ENCODE assay signal across 9 cellular contexts in genomic region chr14:79279645-79280399, GRCh38.
A peak's percentile ranks its signal among the peaks of the same experiment; 100 is the strongest.
DNase-seq lines count a peak whose midpoint lies in the region; ATAC-seq, FAIRE-seq and TF ChIP-seq lines count a peak whose summit lies in the region.
"Had no signal": no experiment of that assay in that cellular context is flagged by ENCODE, and none has a peak within 500 bp of the region (broad histone marks: within the 10 kb centered on the region; RNA-seq: fewer than 3 reads in every experiment).

No MANE protein-coding gene starts in this region.

- H3K4me3 Mint-ChIP-seq in activated naive CD4-positive, alpha-beta T cell treated with anti-CD3 and anti-CD28 coated beads, Interleukin-2, amount 10 ng/mL, durations not matched to agents 7 days and 5 days: no peak overlapping the region
- H3K4me3 Mint-ChIP-seq in stimulated activated memory B cell treated with anti-CD40 and anti-IgM and Interleukin-4, amounts not matched to agents 10 μg/mL and 1 μg/mL and 100 μg/mL, for 72 hours: no peak overlapping the region

- no peaks in the 10 kb centered on the region for H3K36me3 ChIP-seq in colonic mucosa
- no peaks in the 10 kb centered on the region for H3K36me3 ChIP-seq in lower lobe of right lung

- H3K4me3 ChIP-seq in colonic mucosa (peak overlapping the region; percentile 42), lower lobe of right lung (peak overlapping the region; percentile 61)

- H3K4me1 ChIP-seq in colonic mucosa (no peaks in the 10 kb centered on the region), lower lobe of right lung (peaks cover 12% of the 10 kb centered on the region)

- ATAC-seq in lower lobe of right lung (peak; percentile 42 to 66), HG03342 (IDR thresholded peaks at IDR 0.05; ENCODE audit: unreplicated experiment) (no peak)
- ATAC-seq in stimulated activated memory B cell treated with anti-CD40 and anti-IgM and Interleukin-4, amounts not matched to agents 10 μg/mL and 1 μg/mL and 100 μg/mL, for 72 hours: no peak

- peak overlapping the region; percentile 42 for H3K27ac Mint-ChIP-seq in activated naive CD4-positive, alpha-beta T cell treated with anti-CD3 and anti-CD28 coated beads, Interleukin-2, amount 10 ng/mL, durations not matched to agents 7 days and 5 days
- no peak overlapping the region for H3K27ac Mint-ChIP-seq in stimulated activated memory B cell treated with anti-CD40 and anti-IgM and Interleukin-4, amounts not matched to agents 10 μg/mL and 1 μg/mL and 100 μg/mL, for 72 hours

- H3K9me3 Mint-ChIP-seq in activated naive CD4-positive, alpha-beta T cell treated with anti-CD3 and anti-CD28 coated beads, Interleukin-2, amount 10 ng/mL, durations not matched to agents 7 days and 5 days: no peaks in the 10 kb centered on the region
- H3K9me3 Mint-ChIP-seq in stimulated activated memory B cell treated with anti-CD40 and anti-IgM and Interleukin-4, amounts not matched to agents 10 μg/mL and 1 μg/mL and 100 μg/mL, for 72 hours: peaks cover 4% of the 10 kb centered on the region

- peaks cover 41% of the 10 kb centered on the region for H3K27me3 Mint-ChIP-seq in activated naive CD4-positive, alpha-beta T cell treated with anti-CD3 and anti-CD28 coated beads, Interleukin-2, amount 10 ng/mL, durations not matched to agents 7 days and 5 days
- H3K27me3 Mint-ChIP-seq in stimulated activated memory B cell treated with anti-CD40 and anti-IgM and Interleukin-4, amounts not matched to agents 10 μg/mL and 1 μg/mL and 100 μg/mL, for 72 hours: peaks cover 23% of the 10 kb centered on the region

- intact Hi-C loops in colonic mucosa (cut with DNase I): loop anchor here (10.0 kb wide), 1 partner anchor 265 kb away; no protein-coding TSS in a partner anchor
- intact Hi-C loops in lower lobe of right lung (cut with DNase I): no loop called here

- no peaks in the 10 kb centered on the region for H3K9me3 ChIP-seq in colonic mucosa
- H3K9me3 ChIP-seq in lower lobe of right lung: no peaks in the 10 kb centered on the region

- H3K27me3 ChIP-seq in colonic mucosa: no peaks in the 10 kb centered on the region
- H3K27me3 ChIP-seq in lower lobe of right lung (ENCODE audit: low read depth): no peaks in the 10 kb centered on the region

- peaks cover 2% of the 10 kb centered on the region for H3K4me1 Mint-ChIP-seq in activated naive CD4-positive, alpha-beta T cell treated with anti-CD3 and anti-CD28 coated beads, Interleukin-2, amount 10 ng/mL, durations not matched to agents 7 days and 5 days
- no peaks in the 10 kb centered on the region for H3K4me1 Mint-ChIP-seq in stimulated activated memory B cell treated with anti-CD40 and anti-IgM and Interleukin-4, amounts not matched to agents 10 μg/mL and 1 μg/mL and 100 μg/mL, for 72 hours

- DNase-seq in activated naive CD4-positive, alpha-beta T cell treated with anti-CD3 and anti-CD28 coated beads, Interleukin-2, amount 10 ng/mL, durations not matched to agents 7 days and 5 days: no peak
- no peak for DNase-seq in activated naive CD4-positive, alpha-beta T cell treated with Interleukin-2 at 50 U/mL for 16 hours
- DNase-seq in colonic mucosa: peak; percentile 29
- DNase-seq in lower lobe of right lung: peak; percentile 53
- peak; percentile 29 for DNase-seq in urothelium cell line (ENCODE audit: low spot score)
- DNase-seq in GM19239 (ENCODE audit: insufficient read length, low spot score): no peak

- FAIRE-seq in urothelium cell line (lab: Jason Lieb, UNC) (no peak), GM19239 (lab: Jason Lieb, UNC) (no peak)
- FAIRE-seq: islet of Langerhans had no signal

- H3K27ac ChIP-seq in colonic mucosa: no peak overlapping the region
- no peak overlapping the region for H3K27ac ChIP-seq in lower lobe of right lung

- TF ChIP-seq CTCF in colonic mucosa (IDR thresholded peaks at IDR 0.05) (no peak), lower lobe of right lung (IDR thresholded peaks at IDR 0.05) (no peak)

- CTCF ChIA-PET in activated naive CD4-positive, alpha-beta T cell treated with anti-CD3 and anti-CD28 coated beads, Interleukin-2, amount 10 ng/mL, durations not matched to agents 7 days and 5 days (lab: Charles Lee): no interaction called here

- peak overlapping the region in 1 of 2 donors; percentile 34 for H3K9ac ChIP-seq in colonic mucosa (ENCODE audit: low read depth in 2 of 2, low read length in 2 of 2)

- H3K36me3 Mint-ChIP-seq in activated naive CD4-positive, alpha-beta T cell treated with anti-CD3 and anti-CD28 coated beads, Interleukin-2, amount 10 ng/mL, durations not matched to agents 7 days and 5 days: peaks cover 6% of the 10 kb centered on the region
- no peaks in the 10 kb centered on the region for H3K36me3 Mint-ChIP-seq in stimulated activated memory B cell treated with anti-CD40 and anti-IgM and Interleukin-4, amounts not matched to agents 10 μg/mL and 1 μg/mL and 100 μg/mL, for 72 hours

Comparison
In these comparisons a context has a peak if more than half of its experiments do, and no peak if none do; other contexts are left out.
1. DNase-seq: peak in colonic mucosa (single experiment), lower lobe of right lung (single experiment) and urothelium cell line (single experiment); none in activated naive CD4-positive, alpha-beta T cell treated with anti-CD3 and anti-CD28 coated beads, Interleukin-2, amount 10 ng/mL, durations not matched to agents 7 days and 5 days (single experiment), activated naive CD4-positive, alpha-beta T cell treated with Interleukin-2 at 50 U/mL for 16 hours (single experiment) and GM19239 (single experiment).
2. ATAC-seq: peak in lower lobe of right lung (2 of 2); none in HG03342 (single experiment) and stimulated activated memory B cell treated with anti-CD40 and anti-IgM and Interleukin-4, amounts not matched to agents 10 μg/mL and 1 μg/mL and 100 μg/mL, for 72 hours (single experiment).